8 cellular contexts compared by ENCODE assay signal in genomic region chr2:74532222-74532621, GRCh38. TPM values are rescaled to one million over a fixed set of nuclear protein-coding genes. Genes with fewer than 3 reads are reported as not detected.
DNase-seq lines count a peak whose midpoint lies in the region; ATAC-seq lines count a peak whose summit lies in the region.

No MANE protein-coding gene starts in this region.

- no peaks in the 10 kb centered on the region for H3K27me3 Mint-ChIP-seq in T-helper 2 cell treated with Interferon-gamma antibody and Interleukin-4, amounts not matched to agents 5 μg/mL and 100 μg/mL, for 36 hours (ENCODE audit: low read depth)

- H3K4me2 ChIP-seq in BLaER1: peak overlapping the region; percentile 98

- H3K4me1 ChIP-seq in BLaER1: peaks cover 39% of the 10 kb centered on the region

- peaks cover 32% of the 10 kb centered on the region for H4K20me1 ChIP-seq in BLaER1

- DNase-seq in H4 (ENCODE audit: low spot score) (peak; percentile 30), iris pigment epithelial cell (ENCODE audit: low read depth) (peak; percentile 42), mucosa of gallbladder (ENCODE audit: low spot score) (no peak)
- no peak for DNase-seq in T-helper 2 cell treated with Interferon-gamma antibody and Interleukin-4, amounts not matched to agents 5 μg/mL and 100 μg/mL, for 36 hours (ENCODE audit: low spot score)
- DNase-seq in stimulated activated CD4-positive, alpha-beta T cell treated with anti-CD3 and anti-CD28 coated beads, Interleukin-4, amount 100 ng/mL, for 1 hour: no peak

- no peak overlapping the region; the same call in 1 of the 2 replicates for H3K9ac ChIP-seq in BLaER1

- no peak overlapping the region for H3K4me3 ChIP-seq in BLaER1

- H3K4me1 Mint-ChIP-seq in T-helper 2 cell treated with Interferon-gamma antibody and Interleukin-4, amounts not matched to agents 5 μg/mL and 100 μg/mL, for 36 hours (ENCODE audit: low read depth): peaks cover 28% of the 10 kb centered on the region

- H3K36me3 Mint-ChIP-seq in T-helper 2 cell treated with Interferon-gamma antibody and Interleukin-4, amounts not matched to agents 5 μg/mL and 100 μg/mL, for 36 hours (ENCODE audit: low read depth): peaks cover 40% of the 10 kb centered on the region

- no peaks in the 10 kb centered on the region for H3K27me3 ChIP-seq in BLaER1

- H3K36me3 ChIP-seq in BLaER1: peaks cover 38% of the 10 kb centered on the region

- H3K27ac Mint-ChIP-seq in T-helper 2 cell treated with Interferon-gamma antibody and Interleukin-4, amounts not matched to agents 5 μg/mL and 100 μg/mL, for 36 hours: peak overlapping the region; percentile 63

- H3K4me3 Mint-ChIP-seq in T-helper 2 cell treated with Interferon-gamma antibody and Interleukin-4, amounts not matched to agents 5 μg/mL and 100 μg/mL, for 36 hours: peak overlapping the region; percentile 98

- no peaks in the 10 kb centered on the region for H3K9me3 ChIP-seq in BLaER1

- no peaks in the 10 kb centered on the region for H3K9me3 Mint-ChIP-seq in T-helper 2 cell treated with Interferon-gamma antibody and Interleukin-4, amounts not matched to agents 5 μg/mL and 100 μg/mL, for 36 hours

- H3K27ac ChIP-seq in BLaER1: no peak overlapping the region

- ATAC-seq in GM21515 (IDR thresholded peaks at IDR 0.05; ENCODE audit: unreplicated experiment) (no peak), GM18511 (IDR thresholded peaks at IDR 0.05; ENCODE audit: unreplicated experiment) (no peak)

RNA-seq across cellular contexts. Expression of gene HTRA2, which starts 2.5 kb away (rescaled TPM):
- total RNA-seq in H4 (2014; rRNA removed; shearing (Covaris generic)): 40.5 and 49.5 TPM in 2 replicates
- total RNA-seq in mucosa of gallbladder: 31.0 TPM

RNA-seq across cellular contexts. Expression of gene AUP1, which starts 2.7 kb away (rescaled TPM):
- 95.4 and 102 TPM in 2 replicates for total RNA-seq in H4 (2014; rRNA removed; shearing (Covaris generic))
- total RNA-seq in mucosa of gallbladder: 146 TPM

RNA-seq across cellular contexts. Expression of gene DQX1, which starts 6.2 kb away (rescaled TPM):
- total RNA-seq in H4 (2014; rRNA removed; shearing (Covaris generic)): not detected in 2 replicates
- total RNA-seq in mucosa of gallbladder: 0.43 TPM

RNA-seq across cellular contexts. Expression of gene TLX2, which starts 18.0 kb away (rescaled TPM):
- total RNA-seq in H4 (2014; rRNA removed; shearing (Covaris generic)): not detected in 2 replicates
- total RNA-seq in mucosa of gallbladder: 0.12 TPM

RNA-seq across cellular contexts. Expression of gene LOXL3, which starts 21.5 kb away (rescaled TPM):
- total RNA-seq in H4 (2014; rRNA removed; shearing (Covaris generic)): 2.0 and 2.4 TPM in 2 replicates
- 15.9 TPM for total RNA-seq in mucosa of gallbladder

Comparison
In these comparisons a context has a peak if more than half of its experiments do, and no peak if none do; other contexts are left out.
1. DNase-seq: peak in H4 (single experiment) and iris pigment epithelial cell (single experiment); none in T-helper 2 cell treated with Interferon-gamma antibody and Interleukin-4, amounts not matched to agents 5 μg/mL and 100 μg/mL, for 36 hours (single experiment), stimulated activated CD4-positive, alpha-beta T cell treated with anti-CD3 and anti-CD28 coated beads, Interleukin-4, amount 100 ng/mL, for 1 hour (single experiment) and mucosa of gallbladder (single experiment).